Comparison of ENCODE assay signal across 29 cellular contexts in genomic region chr6:54747955-54748354, GRCh38.
"Had no signal": no experiment of that assay in that cellular context is flagged by ENCODE, and none has a peak within 500 bp of the region (broad histone marks: within the 10 kb centered on the region; RNA-seq: fewer than 3 reads in every experiment).

No MANE protein-coding gene starts in this region.

- H3K27ac ChIP-seq: brain microvascular endothelial cell, cardiac muscle cell, colonic mucosa, gastrocnemius medialis, heart right ventricle, WERI-Rb-1 had no signal

- H3K4me3 ChIP-seq: cardiac muscle cell, colonic mucosa, gastrocnemius medialis, heart right ventricle had no signal

- ATAC-seq: activated CD4-positive, CD25-positive, alpha-beta regulatory T cell treated with anti-CD3 and anti-CD28 coated beads, Interleukin-2, amount 50 U/mL, for 24 hours; activated CD8-positive, alpha-beta T cell treated with anti-CD3 and anti-CD28 coated beads for 36 hours; activated T-cell treated with anti-CD3 and anti-CD28 coated beads, Interleukin-2, amount 50 U/mL, for 4 hours; activated T-helper 17 cell treated with anti-CD3 and anti-CD28 coated beads, Interleukin-2, amount 50 U/mL, for 72 hours; esophagus mucosa; gastrocnemius medialis; heart right ventricle; T-helper 17 cell had no signal

- H3K36me3 ChIP-seq: brain microvascular endothelial cell, cardiac muscle cell, colonic mucosa, gastrocnemius medialis, heart right ventricle, WERI-Rb-1 had no signal

- H3K4me1 ChIP-seq: colonic mucosa, gastrocnemius medialis, heart right ventricle had no signal

- H3K27me3 ChIP-seq: brain microvascular endothelial cell, cardiac muscle cell, colonic mucosa, gastrocnemius medialis, heart right ventricle had no signal

- DNase-seq: activated B cell treated with CpG ODN at 0.5 μM for 24 hours; activated CD4-positive, alpha-beta T cell treated with anti-CD3 and anti-CD28 coated beads for 48 hours; activated CD4-positive, alpha-beta T cell treated with anti-CD3 and anti-CD28 coated beads, Interleukin-2, amount 50 U/mL, for 1 hour; activated CD4-positive, alpha-beta T cell treated with anti-CD3 and anti-CD28 coated beads, Interleukin-2, amount 50 U/mL, for 48 hours; activated CD8-positive, alpha-beta memory T cell treated with anti-CD3 and anti-CD28 coated beads for 24 hours; activated CD8-positive, alpha-beta T cell treated with anti-CD3 and anti-CD28 coated beads for 36 hours; activated effector memory CD4-positive, alpha-beta T cell treated with Interleukin-2 at 50 U/mL for 16 hours; activated gamma-delta T cell treated with Interleukin-2 at 50 U/mL for 16 hours; activated naive CD4-positive, alpha-beta T cell treated with anti-CD3 and anti-CD28 coated beads, Interleukin-2, amount 50 U/mL, for 16 hours; activated naive CD4-positive, alpha-beta T cell treated with Interleukin-2 at 50 U/mL for 16 hours; activated T-cell treated with anti-CD3 and anti-CD28 coated beads, Interleukin-2, amount 50 U/mL, for 4 hours; amniotic stem cell; anterior cingulate cortex; brain microvascular endothelial cell; central memory CD4-positive, alpha-beta T cell; cerebellar nuclear complex; colonic mucosa; effector CD8-positive, alpha-beta T cell; foreskin fibroblast; gastrocnemius medialis; heart right ventricle; T-helper 1 cell; T-helper 17 cell; T1000; WERI-Rb-1 had no signal

- H3K9me3 ChIP-seq: colonic mucosa, gastrocnemius medialis had no signal
